Comparison of ENCODE assay signal across 10 cellular contexts in the genomic region with DNA sequence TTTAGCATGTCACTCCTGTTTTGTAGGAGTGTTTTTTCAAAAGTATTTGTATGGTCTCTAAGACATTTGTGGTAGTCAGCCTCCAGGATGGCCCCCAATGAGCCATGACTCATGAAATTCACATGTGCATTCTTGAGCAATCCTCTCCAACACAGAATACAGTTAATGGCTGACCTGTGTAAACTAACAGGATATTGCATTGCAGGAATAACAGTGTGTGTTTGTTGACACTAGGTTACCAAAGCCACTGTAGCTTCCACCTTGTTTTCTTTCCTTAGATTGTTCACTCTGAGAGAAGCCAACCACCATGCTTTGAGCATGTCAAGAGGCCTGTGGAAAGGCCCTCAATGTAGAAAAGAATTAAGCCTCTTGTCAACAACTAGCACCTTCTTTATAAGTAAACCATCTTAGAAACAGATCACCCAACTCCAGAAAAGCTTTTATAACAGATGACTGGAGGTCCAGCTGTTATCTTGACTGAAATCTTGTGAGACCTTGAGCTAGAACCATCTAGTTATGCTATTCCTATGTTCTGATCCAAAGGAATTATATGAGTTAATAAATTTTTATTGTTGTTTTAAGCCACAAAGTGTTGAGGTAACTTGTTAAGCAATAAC. TPM values are rescaled to one million over a fixed set of nuclear protein-coding genes. Genes with fewer than 3 reads are reported as not detected.
DNase-seq lines count a peak whose midpoint lies in the region; ATAC-seq and FAIRE-seq lines count a peak whose summit lies in the region.
"Had no signal": no experiment of that assay in that cellular context is flagged by ENCODE, and none has a peak within 500 bp of the region (broad histone marks: within the 10 kb centered on the region; RNA-seq: fewer than 3 reads in every experiment).

No MANE protein-coding gene starts in this region.

- H3K4me2 ChIP-seq in skeletal muscle satellite cell (ENCODE audit: low read length), result peak overlapping the region; percentile 1

- no peaks in the 10 kb centered on the region for H3K9me3 ChIP-seq in skeletal muscle satellite cell (replicated peaks; ENCODE audit: low read length)
- H3K9me3 ChIP-seq: thoracic aorta had no signal

- DNase-seq in DMS153 (lab: John Stamatoyannopoulos, UW), result peak; percentile 43
- DNase-seq in DMS153 treated with DMSO at 0.1 percent for 48 hours (lab: John Stamatoyannopoulos, UW; ENCODE audit: unreplicated experiment), result no peak
- peak; percentile 77 for DNase-seq in RCC 7860 (ENCODE audit: low spot score)
- peak; percentile 78 for DNase-seq in fibroblast of the conjunctiva (ENCODE audit: low read depth)
- no peak for DNase-seq in SKM-1 treated with dmso at 0.1 percent for 144 hours (lab: John Stamatoyannopoulos, UW; ENCODE audit: unreplicated experiment)
- DNase-seq: retina had no signal

- H3K36me3 ChIP-seq in skeletal muscle satellite cell (ENCODE audit: insufficient read depth, low read length), result peaks cover 13% of the 10 kb centered on the region

- no peak for ATAC-seq in HG02885 (IDR thresholded peaks at IDR 0.05; ENCODE audit: poor library complexity, unreplicated experiment)
- no peak for ATAC-seq in HG02938 (IDR thresholded peaks at IDR 0.05; ENCODE audit: unreplicated experiment)

- peaks cover 13% of the 10 kb centered on the region for H3K4me1 ChIP-seq in skeletal muscle satellite cell (ENCODE audit: control insufficient read depth, insufficient read depth, low read length)

- H3K4me3 ChIP-seq in skeletal muscle satellite cell (ENCODE audit: low read length), result no peak overlapping the region
- H3K4me3 ChIP-seq: thoracic aorta had no signal

- peak overlapping the region; percentile 2 for H3K9ac ChIP-seq in skeletal muscle satellite cell (ENCODE audit: low read depth, low read length)

- no peaks in the 10 kb centered on the region for H3K27me3 ChIP-seq in skeletal muscle satellite cell (ENCODE audit: control insufficient read depth, insufficient read depth, low read length)

- peak; percentile 52 for FAIRE-seq in RCC 7860 (lab: Jason Lieb, UNC)

RNA-seq across cellular contexts. Expression of a gene that starts 28.5 kb away (rescaled TPM):
- 23.2 and 33.0 TPM in 2 replicates for total RNA-seq in skeletal muscle satellite cell (2012; rRNA removed)

RNA-seq across cellular contexts. Expression of a gene that starts 28.9 kb away (rescaled TPM):
- total RNA-seq in skeletal muscle satellite cell (2012; rRNA removed), result 25.1 and 27.6 TPM in 2 replicates

Comparison
In these comparisons a context has a peak if more than half of its experiments do, and no peak if none do; other contexts are left out.
1. DNase-seq: peak in DMS153 (single experiment), RCC 7860 (single experiment) and fibroblast of the conjunctiva (single experiment); none in DMS153 treated with DMSO at 0.1 percent for 48 hours (single experiment) and SKM-1 treated with dmso at 0.1 percent for 144 hours (single experiment).